ENCODE assay signal across 8 cellular contexts in genomic region chr2:207330912-207331311, GRCh38.
DNase-seq lines count a peak whose midpoint lies in the region; ATAC-seq and FAIRE-seq lines count a peak whose summit lies in the region.

No MANE protein-coding gene starts in this region.

- H3K4me1 ChIP-seq in small intestine (ENCODE audit: control insufficient read depth in 2 of 2, insufficient read depth in 1 of 2, low read depth in 1 of 2, low read length in 1 of 2), result no peaks in the 10 kb centered on the region

- H3K9me3 ChIP-seq in small intestine (ENCODE audit: control insufficient read depth, low read depth), result no peaks in the 10 kb centered on the region

- H3K36me3 ChIP-seq in small intestine (ENCODE audit: control insufficient read depth in 2 of 2, insufficient read depth in 2 of 2, low read length in 2 of 2), result no peaks in the 10 kb centered on the region

- peak; percentile 91 for DNase-seq in DMS53 (lab: John Stamatoyannopoulos, UW)
- DNase-seq in activated CD4-positive, alpha-beta T cell treated with anti-CD3 and anti-CD28 coated beads, Interleukin-2, amount 50 U/mL, for 48 hours, result peak; percentile 64 to 73
- peak; percentile 31 for DNase-seq in hepatic stellate cell (ENCODE audit: low spot score)
- peak; percentile 74 for DNase-seq in urothelium cell line (ENCODE audit: low spot score)
- no peak for DNase-seq in small intestine
- DNase-seq in nucleus accumbens (lab: John Stamatoyannopoulos, UW), result no peak

- H3K27me3 ChIP-seq in small intestine (ENCODE audit: control insufficient read depth in 2 of 2, insufficient read depth in 2 of 2, low read length in 2 of 2), result no peaks in the 10 kb centered on the region

- no peak overlapping the region for H3K27ac ChIP-seq in small intestine (ENCODE audit: low read depth in 1 of 2, low read length in 1 of 2)

- H3K4me3 ChIP-seq in small intestine (ENCODE audit: low read depth in 1 of 2, low read length in 2 of 2), result no peak overlapping the region

- ATAC-seq in GM19452 (IDR thresholded peaks at IDR 0.05; ENCODE audit: unreplicated experiment) (peak; percentile 47), HG03439 (IDR thresholded peaks at IDR 0.05; ENCODE audit: unreplicated experiment) (peak; percentile 61)

- 67 to 72% (median 70%) methylated on average over 7 of the region's 7 CpGs for WGBS in small intestine, 3 donors

- FAIRE-seq in urothelium cell line (lab: Jason Lieb, UNC) (peak; percentile 65), small intestine (lab: Jason Lieb, UNC) (no peak)

Comparison
In these comparisons a context has a peak if more than half of its experiments do, and no peak if none do; other contexts are left out.
1. DNase-seq: peak in DMS53 (single experiment), activated CD4-positive, alpha-beta T cell treated with anti-CD3 and anti-CD28 coated beads, Interleukin-2, amount 50 U/mL, for 48 hours (2 of 2), hepatic stellate cell (single experiment) and urothelium cell line (single experiment); none in small intestine (single experiment) and nucleus accumbens (0 of 56).